ENCODE assay signal across 23 cellular contexts in the genomic region with DNA sequence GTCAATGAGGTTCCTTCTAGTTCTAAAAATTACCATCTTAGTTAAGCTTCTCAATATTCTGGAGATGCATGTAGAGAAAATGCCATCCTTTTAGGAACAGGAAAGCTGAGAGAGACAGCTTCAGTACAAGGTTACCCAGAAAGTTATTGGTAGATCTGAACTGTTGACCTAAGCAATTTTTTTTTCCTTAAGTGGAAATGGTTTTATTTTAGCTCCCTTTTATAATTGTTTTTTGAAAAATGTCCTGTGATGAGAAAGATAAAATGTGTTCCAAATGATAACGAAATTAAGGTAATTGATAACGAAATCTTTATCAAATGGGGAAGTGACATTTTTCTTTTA. TPM values are rescaled to one million over a fixed set of nuclear protein-coding genes. Genes with fewer than 3 reads are reported as not detected.
DNase-seq lines count a peak whose midpoint lies in the region; ATAC-seq, FAIRE-seq and TF ChIP-seq lines count a peak whose summit lies in the region.
"Had no signal": no experiment of that assay in that cellular context is flagged by ENCODE, and none has a peak within 500 bp of the region (broad histone marks: within the 10 kb centered on the region; RNA-seq: fewer than 3 reads in every experiment).

No MANE protein-coding gene starts in this region.

- H3K9me3 ChIP-seq in A549 (no peaks in the 10 kb centered on the region), A673 (ENCODE audit: low read depth, low read length, poor library complexity, severe bottlenecking) (no peaks in the 10 kb centered on the region), RWPE2 (ENCODE audit: severe bottlenecking) (no peaks in the 10 kb centered on the region)
- H3K9me3 ChIP-seq: BE2C had no signal

- no TSS peak for BruUV-seq in A673 (replicated peaks; lab: Mats Ljungman, UMichigan)

- WGBS in A549 (ENCODE audit: missing lambda C conversion rate) = 94% methylated on average over 2 of the region's 2 CpGs

- TF ChIP-seq CTCF in A549 (IDR thresholded peaks at IDR 0.05) = no peak
- TF ChIP-seq CTCF in A673 (conservative IDR thresholded peaks at IDR 0.05; ENCODE audit: low read depth, low read length) = 0 out of 2 replicates have a peak, but pooled peaks have one; percentile 12
- TF ChIP-seq CTCF in RWPE2 (IDR thresholded peaks at IDR 0.05; ENCODE audit: poor library complexity, severe bottlenecking) = peak; percentile 25
- peak; percentile 3 for TF ChIP-seq CTCF in neural crest cell (conservative IDR thresholded peaks at IDR 0.05)

- POLR2A ChIA-PET in A549 (lab: Yijun Ruan, JAX) (interaction anchor here (2.2 kb wide), 1 partner anchor 8 kb away, joined by 9 read pairs; a partner anchor contains a TSS), A673 (lab: Charles Lee; ENCODE audit: low non-redundant PET) (no interaction called here)

- H3K4me3 ChIP-seq in A549 (no peak overlapping the region), A673 (ENCODE audit: low read depth, low read length, poor library complexity, severe bottlenecking) (no peak overlapping the region), RWPE2 (ENCODE audit: severe bottlenecking) (no peak overlapping the region)
- H3K4me3 ChIP-seq: PC-9, SK-N-MC had no signal

- no peaks in the 10 kb centered on the region for H3K27me3 Mint-ChIP-seq in neural crest cell (ENCODE audit: low read depth)

- H3K4me2 ChIP-seq in A549 = no peak overlapping the region
- H3K4me2 ChIP-seq: PC-9 had no signal

- intact Hi-C loops in A673 (cut with micrococcal nuclease; ENCODE audit: unreplicated experiment) = loop anchor here (10.0 kb wide), 1 partner anchor 350 kb away; no protein-coding TSS in a partner anchor

- ATAC-seq in A549 = no peak
- no peak for ATAC-seq in RWPE2 (ENCODE audit: low read depth)
- ATAC-seq in GM21381 (IDR thresholded peaks at IDR 0.05; ENCODE audit: unreplicated experiment) = no peak
- ATAC-seq in HG02763 (IDR thresholded peaks at IDR 0.05; ENCODE audit: unreplicated experiment) = no peak

- no peaks in the 10 kb centered on the region for H3K9me3 Mint-ChIP-seq in neural crest cell

- FAIRE-seq in A549 (lab: Jason Lieb, UNC) = no peak
- FAIRE-seq: GM12892, H1 had no signal

- H3K27ac Mint-ChIP-seq in neural crest cell (ENCODE audit: unreplicated experiment) = no peak overlapping the region

- no peak for TF ChIP-seq POLR2A in A549 (IDR thresholded peaks at IDR 0.05; ENCODE audit: low read length)

- H3K27me3 ChIP-seq in A673 (replicated peaks; ENCODE audit: insufficient read depth, low read depth, low read length, poor library complexity) (no peaks in the 10 kb centered on the region), RWPE2 (ENCODE audit: insufficient read depth, poor library complexity, severe bottlenecking) (no peaks in the 10 kb centered on the region)
- H3K27me3 ChIP-seq: BE2C had no signal

- DNase-seq in A549 (ENCODE audit: low read depth in 1 of 2, low spot score in 1 of 2) = no peak
- DNase-seq in A673 (ENCODE audit: low spot score) = no peak
- no peak for DNase-seq in RWPE2 (ENCODE audit: low spot score)
- DNase-seq in neural crest cell (ENCODE audit: low read depth, low spot score) = no peak
- DNase-seq in DMS53 treated with DMSO at 0.1 percent for 48 hours (lab: John Stamatoyannopoulos, UW; ENCODE audit: unreplicated experiment) = no peak
- DNase-seq: BE2C; Calu3; DND-41; NCI-H1105; NCI-H146; NCI-H1930; NCI-H2107; NCI-H446 treated with DMSO at 0.1 percent for 48 hours; NCI-H526; NK-92 treated with Interleukin-12 subunit alpha and Interleukin-12 subunit beta, amount 100 ng/mL, for 24 hours; PC-9; RPMI8226; SHP77 treated with DMSO at 0.1 percent for 48 hours had no signal

- no peak for TF ChIP-seq RAD21 in A549 (conservative IDR thresholded peaks at IDR 0.05 in 1 of 2, IDR thresholded peaks at IDR 0.05 in 1 of 2)

- no peak overlapping the region for H3K4me3 Mint-ChIP-seq in neural crest cell

- TF ChIP-seq EP300 in A549 (IDR thresholded peaks at IDR 0.05) = no peak

- no peak overlapping the region for H3K27ac ChIP-seq in A549
- H3K27ac ChIP-seq in A673 (ENCODE audit: low read depth, low read length, poor library complexity, severe bottlenecking) = no peak overlapping the region
- H3K27ac ChIP-seq in RWPE2 (ENCODE audit: poor library complexity, severe bottlenecking) = no peak overlapping the region
- H3K27ac ChIP-seq: PC-9, SK-N-MC had no signal

- CTCF ChIA-PET in A549 (lab: Yijun Ruan, JAX) (interaction anchor here (0.9 to 9.1 kb wide), 9 partner anchors 6 to 558 kb away, joined by 3 to 55 read pairs (median 4); a partner anchor contains a TSS), A673 (lab: Charles Lee) (no interaction called here)

- H3K36me3 ChIP-seq in A673 (ENCODE audit: insufficient read depth, low read length, poor library complexity, severe bottlenecking) = peaks cover 74% of the 10 kb centered on the region
- H3K36me3 ChIP-seq in RWPE2 (ENCODE audit: low read depth) = peaks cover 80% of the 10 kb centered on the region

- H3K4me1 ChIP-seq in A549 (peaks cover 2% of the 10 kb centered on the region; the same call in 2 of the 3 replicates), A673 (ENCODE audit: insufficient read depth, low read length, poor library complexity, severe bottlenecking) (no peaks in the 10 kb centered on the region), RWPE2 (ENCODE audit: insufficient read depth, poor library complexity, severe bottlenecking) (no peaks in the 10 kb centered on the region)
- H3K4me1 ChIP-seq: BE2C had no signal

- peaks cover 8% of the 10 kb centered on the region for H3K36me3 Mint-ChIP-seq in neural crest cell (ENCODE audit: low read depth)

- no peaks in the 10 kb centered on the region for H3K4me1 Mint-ChIP-seq in neural crest cell

TF ChIP-seq in A549, 52 proteins besides CTCF, POLR2A, EP300 and RAD21:
- peak; percentile 84 for TF ChIP-seq FOSB (CRISPR knock-in tag; IDR thresholded peaks at IDR 0.05)
- no peak for TF ChIP-seq CBX2 (IDR thresholded peaks at IDR 0.05; ENCODE audit: borderline replicate concordance, low read depth)

RNA-seq across cellular contexts. Expression of a gene that starts 8.2 kb away (rescaled TPM):
- polyA plus RNA-seq in A549 (2011; rRNA removed) = 170 and 211 TPM in 2 replicates
- polyA plus RNA-seq in A549 (2012; cell fraction: cytosol; rRNA removed) = 116 and 126 TPM in 2 replicates
- 60.9 and 65.6 TPM in 2 replicates for polyA plus RNA-seq in A549 (2012; cell fraction: nucleus; rRNA removed)
- 210 to 219 TPM (median 212 TPM) in 3 replicates for polyA plus RNA-seq in A549 (2017; fragmentation: RNase III; extraction: RNeasy Plus Mini Kit Qiagen cat#74134 plus additional on column Dnase treatment)
- polyA minus RNA-seq in A549 (2011; rRNA and poly(A)+ RNA removed) = 75.8 and 83.4 TPM in 2 replicates
- 188 TPM in 2 replicates for total RNA-seq in A673 (2021)
- 114 and 119 TPM in 2 replicates for total RNA-seq in neural crest cell
